In genomic region chr6:107657755-107658461, GRCh38 we compare ENCODE assay signal across 8 cellular contexts.
DNase-seq lines count a peak whose midpoint lies in the region; ATAC-seq and TF ChIP-seq lines count a peak whose summit lies in the region.

No MANE protein-coding gene starts in this region.

- peaks cover 4% of the 10 kb centered on the region for H3K27me3 Mint-ChIP-seq in chondrocyte (ENCODE audit: low read depth)

- in situ Hi-C loops in KBM-7 (cut with MboI; ENCODE audit: low pct_unique_long_range_greater_than_20kb, low sequenced_read_pairs), result loop anchor here (25.0 kb wide), 1 partner anchor 521 kb away; no protein-coding TSS in a partner anchor

- H3K9ac ChIP-seq in ES-I3 (ENCODE audit: low read depth, low read length), result peak overlapping the region; percentile 24; the same call in 1 of the 2 replicates

- H3K4me1 ChIP-seq in ES-I3 (ENCODE audit: insufficient read depth, low read length) (peaks cover 33% of the 10 kb centered on the region), vagina (peaks cover 15% of the 10 kb centered on the region), breast epithelium (no peaks in the 10 kb centered on the region)

- peak overlapping the region; percentile 31 for H3K27ac ChIP-seq in vagina
- H3K27ac ChIP-seq in breast epithelium, result no peak overlapping the region

- H3K9me3 Mint-ChIP-seq in chondrocyte (ENCODE audit: low read depth), result no peaks in the 10 kb centered on the region

- H3K36me3 Mint-ChIP-seq in chondrocyte (ENCODE audit: low read depth), result no peaks in the 10 kb centered on the region

- DNase-seq in KBM-7 (peak; percentile 62), T1000 (lab: John Stamatoyannopoulos, UW) (peak; percentile 68), chondrocyte (ENCODE audit: low spot score) (no peak), myocyte (ENCODE audit: low read depth) (peak; percentile 79), vagina (ENCODE audit: extremely low spot score in 2 of 2) (no peak), breast epithelium (ENCODE audit: low spot score in 2 of 2) (no peak)

- peak overlapping the region; percentile 91 for H3K27ac Mint-ChIP-seq in chondrocyte (ENCODE audit: unreplicated experiment)

- H3K36me3 ChIP-seq in ES-I3 (ENCODE audit: insufficient read depth, low read length) (no peaks in the 10 kb centered on the region), vagina (no peaks in the 10 kb centered on the region), breast epithelium (no peaks in the 10 kb centered on the region)

- intact Hi-C loops in vagina (cut with DNase I) (loop anchor here (10.0 kb wide), 1 partner anchor 1397 kb away; no protein-coding TSS in a partner anchor), breast epithelium (cut with DNase I; ENCODE audit: low total_unique reads) (no loop called here)

- TF ChIP-seq CTCF in chondrocyte (IDR thresholded peaks at IDR 0.05), result peak; percentile 74
- TF ChIP-seq CTCF in vagina (IDR thresholded peaks at IDR 0.05), result peak in 1 of 3 experiments; percentile 35
- TF ChIP-seq CTCF in breast epithelium (IDR thresholded peaks at IDR 0.05), result no peak

- H3K27me3 ChIP-seq in vagina, result no peaks in the 10 kb centered on the region
- H3K27me3 ChIP-seq in breast epithelium, result no peaks in the 10 kb centered on the region

- H3K4me3 ChIP-seq in vagina (peak overlapping the region in 1 of 2 donors; percentile 19), breast epithelium (peak overlapping the region in 1 of 3 donors; percentile 32)

- H3K9me3 ChIP-seq in ES-I3 (ENCODE audit: control insufficient read depth, insufficient read depth, low read length) (no peaks in the 10 kb centered on the region), vagina (no peaks in the 10 kb centered on the region), breast epithelium (no peaks in the 10 kb centered on the region)

- peak overlapping the region; percentile 65 for H3K4me3 Mint-ChIP-seq in chondrocyte (ENCODE audit: unreplicated experiment)

- peaks cover 40% of the 10 kb centered on the region for H3K4me1 Mint-ChIP-seq in chondrocyte (ENCODE audit: low read depth)

- ATAC-seq in GM21528 (IDR thresholded peaks at IDR 0.05; ENCODE audit: low FRiP score, unreplicated experiment), result peak; percentile 95

- TF ChIP-seq POLR2A in vagina (IDR thresholded peaks at IDR 0.05), result no peak
- TF ChIP-seq POLR2A in breast epithelium (IDR thresholded peaks at IDR 0.05), result no peak

Comparison
In these comparisons a context has a peak if more than half of its experiments do, and no peak if none do; other contexts are left out.
1. DNase-seq: peak in KBM-7 (single experiment), T1000 (single experiment) and myocyte (single experiment); none in chondrocyte (single experiment), vagina (0 of 2) and breast epithelium (0 of 2).